26 cellular contexts compared by ENCODE assay signal in genomic region chr10:66803174-66803573, GRCh38.
"Had no signal": no experiment of that assay in that cellular context is flagged by ENCODE, and none has a peak within 500 bp of the region (broad histone marks: within the 10 kb centered on the region; RNA-seq: fewer than 3 reads in every experiment).

No MANE protein-coding gene starts in this region.

- H2AFZ ChIP-seq: PC-9 had no signal

- H3K27ac ChIP-seq: KMS-11, PC-9, Peyer's patch, SJCRH30 had no signal

- H3K27me3 Mint-ChIP-seq: IgD-negative memory B cell, T-cell had no signal

- H3K27ac Mint-ChIP-seq: IgD-negative memory B cell, T-cell had no signal

- FAIRE-seq: K562 had no signal

- H3K9me3 Mint-ChIP-seq: T-cell had no signal

- H3K4me1 ChIP-seq: Peyer's patch, SJCRH30 had no signal

- H3K36me3 Mint-ChIP-seq: IgD-negative memory B cell, T-cell had no signal

- H3K4me3 ChIP-seq: K562, PC-9, Peyer's patch, SJCRH30 had no signal

- H3K4me3 Mint-ChIP-seq: IgD-negative memory B cell, T-cell had no signal

- DNase-seq: Kasumi-1; MV-4-11; NCI-H1048; NCI-H1105; NCI-H1417; NCI-H1436 treated with DMSO at 0.1 percent for 48 hours; NCI-H1694; NCI-H187 treated with DMSO at 0.1 percent for 48 hours; NCI-H2029 treated with DMSO at 0.1 percent for 48 hours; NCI-H226; NCI-H446; NCI-H510A; NCI-H524 treated with DMSO at 0.1 percent for 48 hours; NCI-H69; NCI-H774; NK-92 treated with Interleukin-12 subunit alpha and Interleukin-12 subunit beta, amount 100 ng/mL, for 24 hours; PC-9; Peyer's patch; SHP77 treated with DMSO at 0.1 percent for 48 hours; SJCRH30; T-cell had no signal

- H3K4me2 ChIP-seq: KMS-11, PC-9 had no signal

- H3K36me3 ChIP-seq: Peyer's patch, SJCRH30 had no signal

- H3K9ac ChIP-seq: KMS-11 had no signal

- H3K4me1 Mint-ChIP-seq: T-cell had no signal

- H3K27me3 ChIP-seq: Peyer's patch, SJCRH30 had no signal

- H3K9me3 ChIP-seq: Peyer's patch, SJCRH30 had no signal

- ATAC-seq: K562, Right ventricle myocardium inferior, SK-N-SH treated with all-trans-retinoic acid at 6 μM for 48 hours, T-cell had no signal
